In the genomic region with DNA sequence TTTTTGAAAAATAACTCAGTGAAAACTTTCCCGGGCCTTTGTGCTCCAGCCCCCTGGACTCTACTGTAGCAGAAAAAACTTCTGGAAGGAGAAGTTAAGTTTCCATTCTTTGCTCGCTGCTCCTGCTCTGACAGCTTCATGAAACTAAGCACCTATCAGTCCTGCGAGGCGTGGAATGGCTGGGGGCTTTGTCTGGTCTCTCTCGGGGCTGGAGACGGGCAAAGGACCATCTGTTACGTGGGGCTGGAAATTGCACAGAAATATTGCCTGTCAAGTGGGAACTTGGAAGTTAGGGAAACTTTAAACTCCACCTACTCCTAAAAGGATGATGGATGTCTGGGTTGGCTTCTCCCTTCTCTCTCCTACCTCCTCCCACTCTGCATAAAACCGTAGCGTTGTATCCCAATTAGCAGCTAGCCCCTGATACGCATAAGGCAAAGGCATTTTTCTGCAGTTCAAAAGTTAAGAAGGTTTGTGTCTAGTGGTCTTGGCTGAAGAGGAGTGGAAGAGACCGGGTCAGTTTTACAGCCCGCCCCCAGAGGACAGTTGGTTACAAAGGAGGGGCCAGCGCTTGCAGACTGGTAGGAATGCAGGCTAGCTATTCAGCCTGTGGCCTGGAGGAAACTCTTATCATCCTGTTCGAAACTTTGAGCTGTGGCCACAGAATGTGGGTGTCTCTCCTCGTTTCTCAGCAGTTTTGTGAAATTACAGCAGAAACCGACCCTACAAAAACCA, we compare ENCODE assay signal across 8 cellular contexts. TPM values are rescaled to one million over a fixed set of nuclear protein-coding genes. Genes with fewer than 3 reads are reported as not detected.
DNase-seq lines count a peak whose midpoint lies in the region; ATAC-seq, FAIRE-seq and TF ChIP-seq lines count a peak whose summit lies in the region.

No MANE protein-coding gene starts in this region.

- H3K9me3 Mint-ChIP-seq in neural crest cell: no peaks in the 10 kb centered on the region

- peak overlapping the region; percentile 90 for H3K4me3 Mint-ChIP-seq in neural crest cell

- H3K4me1 Mint-ChIP-seq in neural crest cell: peaks cover 46% of the 10 kb centered on the region

- H3K36me3 Mint-ChIP-seq in neural crest cell (ENCODE audit: low read depth): peaks cover 9% of the 10 kb centered on the region

- peak; percentile 63 for DNase-seq in BE2C
- peak; percentile 72 for DNase-seq in RCC 7860 (ENCODE audit: low spot score)
- DNase-seq in foreskin fibroblast: peak; percentile 65 to 83
- DNase-seq in neural crest cell (ENCODE audit: low read depth, low spot score): peak; percentile 46
- no peak for DNase-seq in NCI-H1436 treated with DMSO at 0.1 percent for 48 hours (lab: John Stamatoyannopoulos, UW)
- no peak for DNase-seq in DMS153 treated with DMSO at 0.1 percent for 48 hours (lab: John Stamatoyannopoulos, UW; ENCODE audit: unreplicated experiment)

- H3K9me3 ChIP-seq in BE2C: no peaks in the 10 kb centered on the region

- peaks cover 17% of the 10 kb centered on the region for H3K27me3 Mint-ChIP-seq in neural crest cell (ENCODE audit: low read depth)

- ATAC-seq in GM18511 (IDR thresholded peaks at IDR 0.05; ENCODE audit: unreplicated experiment): no peak
- no peak for ATAC-seq in HG03095 (IDR thresholded peaks at IDR 0.05; ENCODE audit: unreplicated experiment)

- peak; percentile 78 for FAIRE-seq in RCC 7860 (lab: Jason Lieb, UNC)

- 0 out of 2 replicates have a peak, but pooled peaks cover 3% of the 10 kb centered on the region for H3K27me3 ChIP-seq in BE2C

- peak overlapping the region; percentile 72 for H3K4me3 ChIP-seq in BE2C (ENCODE audit: low read depth, low read length)
- peak overlapping the region; percentile 60 to 84 for H3K4me3 ChIP-seq in foreskin fibroblast (ENCODE audit: low read depth in 1 of 2, low read length in 2 of 2)

- peaks cover under 1% of the 10 kb centered on the region; the same call in 1 of the 2 replicates for H3K4me1 ChIP-seq in BE2C

- TF ChIP-seq CTCF in BE2C (IDR thresholded peaks at IDR 0.05; ENCODE audit: low read depth, low read length) (peak; percentile 46), foreskin fibroblast (IDR thresholded peaks at IDR 0.05; ENCODE audit: low read depth, low read length) (peak; percentile 23), neural crest cell (conservative IDR thresholded peaks at IDR 0.05) (peak; percentile 37)

- peak overlapping the region; percentile 40 for H3K27ac Mint-ChIP-seq in neural crest cell (ENCODE audit: unreplicated experiment)

- no peaks in the 10 kb centered on the region for H3K36me3 ChIP-seq in BE2C

RNA-seq across cellular contexts. Expression of a gene that starts 1.2 kb away (rescaled TPM):
- 14.2 TPM for polyA plus RNA-seq in BE2C (2012; ENCODE audit: insufficient read depth, insufficient read length, low read depth)
- total RNA-seq in neural crest cell: 20.7 and 20.8 TPM in 2 replicates

Comparison
In these comparisons a context has a peak if more than half of its experiments do, and no peak if none do; other contexts are left out.
1. DNase-seq: peak in BE2C (single experiment), RCC 7860 (single experiment), foreskin fibroblast (2 of 2) and neural crest cell (single experiment); none in NCI-H1436 treated with DMSO at 0.1 percent for 48 hours (single experiment) and DMS153 treated with DMSO at 0.1 percent for 48 hours (single experiment).
2. Peak in every context shown above with its lines, with median percentiles within 50 percentile points of each other: CTCF ChIP-seq.